In genomic region chr2:72135921-72136320, GRCh38 we compare ENCODE assay signal across 19 cellular contexts. TPM values are rescaled to one million over a fixed set of nuclear protein-coding genes. Genes with fewer than 3 reads are reported as not detected.
"Had no signal": no experiment of that assay in that cellular context is flagged by ENCODE, and none has a peak within 500 bp of the region (broad histone marks: within the 10 kb centered on the region; RNA-seq: fewer than 3 reads in every experiment).

No MANE protein-coding gene starts in this region.

- H3K9me3 Mint-ChIP-seq: activated CD8-positive, alpha-beta T cell treated with anti-CD3 and anti-CD28 coated beads for 36 hours; activated naive CD4-positive, alpha-beta T cell treated with anti-CD3 and anti-CD28 coated beads, Interleukin-2, amount 50 U/mL, for 24 hours; activated T-helper 1 cell treated with anti-CD3 and anti-CD28 coated beads, Interleukin-12 subunit alpha, Interleukin-12 subunit beta, Interleukin-2, Interleukin-4 antibody, amounts not matched to agents 30 ng/mL and 10 ng/mL and 1 ng/mL, durations not matched to agents 14 hours and 24 hours and 36 hours; WTC11 had no signal

- H3K27ac ChIP-seq: breast epithelium had no signal

- H3K27ac Mint-ChIP-seq: activated CD8-positive, alpha-beta T cell treated with anti-CD3 and anti-CD28 coated beads for 36 hours; activated naive CD4-positive, alpha-beta T cell treated with anti-CD3 and anti-CD28 coated beads, Interleukin-2, amount 50 U/mL, for 24 hours; activated T-helper 1 cell treated with anti-CD3 and anti-CD28 coated beads, Interleukin-12 subunit alpha, Interleukin-12 subunit beta, Interleukin-2, Interleukin-4 antibody, amounts not matched to agents 30 ng/mL and 10 ng/mL and 1 ng/mL, durations not matched to agents 14 hours and 24 hours and 36 hours; T-helper 17 cell; WTC11 had no signal

- H3K9me3 ChIP-seq: breast epithelium, MG63 had no signal

- H3K4me1 ChIP-seq: breast epithelium had no signal

- ATAC-seq: activated CD8-positive, alpha-beta T cell treated with anti-CD3 and anti-CD28 coated beads for 36 hours; PC-3; T-helper 17 cell; WTC11 had no signal

- H3K27me3 Mint-ChIP-seq: activated naive CD4-positive, alpha-beta T cell treated with anti-CD3 and anti-CD28 coated beads, Interleukin-2, amount 50 U/mL, for 24 hours had no signal

- H3K4me3 Mint-ChIP-seq: activated CD8-positive, alpha-beta T cell treated with anti-CD3 and anti-CD28 coated beads for 36 hours; activated naive CD4-positive, alpha-beta T cell treated with anti-CD3 and anti-CD28 coated beads, Interleukin-2, amount 50 U/mL, for 24 hours; activated T-helper 1 cell treated with anti-CD3 and anti-CD28 coated beads, Interleukin-12 subunit alpha, Interleukin-12 subunit beta, Interleukin-2, Interleukin-4 antibody, amounts not matched to agents 30 ng/mL and 10 ng/mL and 1 ng/mL, durations not matched to agents 14 hours and 24 hours and 36 hours; T-helper 17 cell; WTC11 had no signal

- H3K4me1 Mint-ChIP-seq: activated naive CD4-positive, alpha-beta T cell treated with anti-CD3 and anti-CD28 coated beads, Interleukin-2, amount 50 U/mL, for 24 hours had no signal

- H3K4me3 ChIP-seq: breast epithelium, MG63 had no signal

- DNase-seq: activated CD8-positive, alpha-beta memory T cell treated with anti-CD3 and anti-CD28 coated beads, Interleukin-2, amount 50 U/mL, for 4 hours; activated CD8-positive, alpha-beta T cell treated with anti-CD3 and anti-CD28 coated beads for 36 hours; activated effector memory CD4-positive, alpha-beta T cell treated with Interleukin-2 at 50 U/mL for 16 hours; activated naive CD4-positive, alpha-beta T cell; MG63; MV-4-11; NCI-H1092 treated with DMSO at 0.1 percent for 48 hours; NCI-H1417 treated with DMSO at 0.1 percent for 48 hours; NCI-H1694; NCI-H2029; NCI-H524; PC-3; SIG-M5; T-helper 17 cell; T-helper 9 cell had no signal

- H3K36me3 Mint-ChIP-seq: activated naive CD4-positive, alpha-beta T cell treated with anti-CD3 and anti-CD28 coated beads, Interleukin-2, amount 50 U/mL, for 24 hours; WTC11 had no signal

- H3K36me3 ChIP-seq: breast epithelium had no signal

- H3K27me3 ChIP-seq: breast epithelium, MG63 had no signal

RNA-seq across cellular contexts. Expression of gene CYP26B1, which starts 11.7 kb away (rescaled TPM):
- total RNA-seq: activated CD8-positive, alpha-beta T cell treated with anti-CD3 and anti-CD28 coated beads for 36 hours; activated T-helper 1 cell treated with anti-CD3 and anti-CD28 coated beads, Interleukin-12 subunit alpha, Interleukin-12 subunit beta, Interleukin-2, Interleukin-4 antibody, amounts not matched to agents 30 ng/mL and 10 ng/mL and 1 ng/mL, durations not matched to agents 14 hours and 24 hours and 36 hours; T-helper 17 cell had no signal
